In genomic region chr16:75416904-75417565, GRCh38 we compare ENCODE assay signal across 1 cellular context.
TF ChIP-seq lines count a peak whose summit lies in the region.

No MANE protein-coding gene starts in this region.

TF ChIP-seq in IMR-90, 13 proteins besides CTCF, POLR2A, EP300 and RAD21 (continued from another document):
- TF ChIP-seq RFX5 (IDR thresholded peaks at IDR 0.05; ENCODE audit: low read depth, low read length) (no peak), CHD1 (IDR thresholded peaks at IDR 0.05; ENCODE audit: low read depth, low read length) (no peak), SMC3 (IDR thresholded peaks at IDR 0.05; ENCODE audit: low read depth, low read length) (no peak), MAZ (IDR thresholded peaks at IDR 0.05; ENCODE audit: borderline replicate concordance, low read depth, low read length) (no peak), MXI1 (IDR thresholded peaks at IDR 0.05; ENCODE audit: borderline replicate concordance, low read depth, low read length) (no peak), CEBPB (IDR thresholded peaks at IDR 0.05; ENCODE audit: low read depth, low read length) (no peak), USF2 (IDR thresholded peaks at IDR 0.05; ENCODE audit: low read depth, low read length) (no peak), RCOR1 (IDR thresholded peaks at IDR 0.05; ENCODE audit: insufficient replicate concordance, low read length) (no peak), FOS (IDR thresholded peaks at IDR 0.05; ENCODE audit: low read depth, low read length) (no peak), MAFK (IDR thresholded peaks at IDR 0.05; ENCODE audit: low read depth, low read length) (no peak)
TF ChIP-seq in IMR-90: peak in this region for 0.
